ENCODE assay signal across 1 cellular context in the genomic region with DNA sequence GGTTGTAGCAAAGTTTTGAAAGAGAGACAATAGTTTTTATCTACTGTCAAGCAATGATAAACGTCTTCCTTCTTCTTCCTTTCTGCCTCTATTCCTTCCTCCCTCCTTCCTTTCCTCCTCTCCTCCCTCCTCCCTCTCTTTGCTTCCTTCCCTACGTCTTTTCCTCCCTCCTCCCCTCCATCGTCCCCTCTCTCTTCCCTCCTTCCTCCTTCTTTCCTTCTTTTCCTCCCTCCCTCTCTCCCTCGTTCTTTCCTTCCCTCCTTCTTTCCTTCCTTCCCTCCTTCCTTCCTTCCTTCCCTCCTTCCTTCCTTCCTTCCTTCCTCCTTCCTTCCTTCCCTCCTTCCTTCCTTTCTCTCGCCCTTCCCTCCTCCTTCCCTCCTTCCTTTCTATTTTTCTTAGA.
A peak's percentile ranks its signal among the peaks of the same experiment; 100 is the strongest.
TF ChIP-seq lines count a peak whose summit lies in the region.

No MANE protein-coding gene starts in this region.

TF ChIP-seq in GM12878, 131 proteins besides CTCF, POLR2A, EP300 and RAD21:
- peak in 1 of 2 experiments; percentile 28; a peak in 1 of 4 replicates for TF ChIP-seq ETV6 (conservative IDR thresholded peaks at IDR 0.05 in 1 of 2, IDR thresholded peaks at IDR 0.05 in 1 of 2; ENCODE audit: borderline replicate concordance in 1 of 2, low read depth in 1 of 2)
- no peak for TF ChIP-seq TARDBP (IDR thresholded peaks at IDR 0.05; ENCODE audit: borderline replicate concordance)
- TF ChIP-seq NBN (IDR thresholded peaks at IDR 0.05) = peak; percentile 33; the same call in 1 of the 2 replicates
- TF ChIP-seq, protein P1, sequence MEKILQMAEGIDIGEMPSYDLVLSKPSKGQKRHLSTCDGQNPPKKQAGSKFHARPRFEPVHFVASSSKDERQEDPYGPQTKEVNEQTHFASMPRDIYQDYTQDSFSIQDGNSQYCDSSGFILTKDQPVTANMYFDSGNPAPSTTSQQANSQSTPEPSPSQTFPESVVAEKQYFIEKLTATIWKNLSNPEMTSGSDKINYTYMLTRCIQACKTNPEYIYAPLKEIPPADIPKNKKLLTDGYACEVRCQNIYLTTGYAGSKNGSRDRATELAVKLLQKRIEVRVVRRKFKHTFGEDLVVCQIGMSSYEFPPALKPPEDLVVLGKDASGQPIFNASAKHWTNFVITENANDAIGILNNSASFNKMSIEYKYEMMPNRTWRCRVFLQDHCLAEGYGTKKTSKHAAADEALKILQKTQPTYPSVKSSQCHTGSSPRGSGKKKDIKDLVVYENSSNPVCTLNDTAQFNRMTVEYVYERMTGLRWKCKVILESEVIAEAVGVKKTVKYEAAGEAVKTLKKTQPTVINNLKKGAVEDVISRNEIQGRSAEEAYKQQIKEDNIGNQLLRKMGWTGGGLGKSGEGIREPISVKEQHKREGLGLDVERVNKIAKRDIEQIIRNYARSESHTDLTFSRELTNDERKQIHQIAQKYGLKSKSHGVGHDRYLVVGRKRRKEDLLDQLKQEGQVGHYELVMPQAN (conservative IDR thresholded peaks at IDR 0.05) = no peak
- TF ChIP-seq, protein P2, sequence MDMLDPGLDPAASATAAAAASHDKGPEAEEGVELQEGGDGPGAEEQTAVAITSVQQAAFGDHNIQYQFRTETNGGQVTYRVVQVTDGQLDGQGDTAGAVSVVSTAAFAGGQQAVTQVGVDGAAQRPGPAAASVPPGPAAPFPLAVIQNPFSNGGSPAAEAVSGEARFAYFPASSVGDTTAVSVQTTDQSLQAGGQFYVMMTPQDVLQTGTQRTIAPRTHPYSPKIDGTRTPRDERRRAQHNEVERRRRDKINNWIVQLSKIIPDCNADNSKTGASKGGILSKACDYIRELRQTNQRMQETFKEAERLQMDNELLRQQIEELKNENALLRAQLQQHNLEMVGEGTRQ (IDR thresholded peaks at IDR 0.05; ENCODE audit: borderline replicate concordance, low read depth, low read length) = no peak
- no peak for TF ChIP-seq TBL1XR1 (IDR thresholded peaks at IDR 0.05; ENCODE audit: low read depth, low read length)
- no peak for TF ChIP-seq BCL11A (IDR thresholded peaks at IDR 0.05; ENCODE audit: low read depth, low read length)
